26 cellular contexts compared by ENCODE assay signal in the genomic region with DNA sequence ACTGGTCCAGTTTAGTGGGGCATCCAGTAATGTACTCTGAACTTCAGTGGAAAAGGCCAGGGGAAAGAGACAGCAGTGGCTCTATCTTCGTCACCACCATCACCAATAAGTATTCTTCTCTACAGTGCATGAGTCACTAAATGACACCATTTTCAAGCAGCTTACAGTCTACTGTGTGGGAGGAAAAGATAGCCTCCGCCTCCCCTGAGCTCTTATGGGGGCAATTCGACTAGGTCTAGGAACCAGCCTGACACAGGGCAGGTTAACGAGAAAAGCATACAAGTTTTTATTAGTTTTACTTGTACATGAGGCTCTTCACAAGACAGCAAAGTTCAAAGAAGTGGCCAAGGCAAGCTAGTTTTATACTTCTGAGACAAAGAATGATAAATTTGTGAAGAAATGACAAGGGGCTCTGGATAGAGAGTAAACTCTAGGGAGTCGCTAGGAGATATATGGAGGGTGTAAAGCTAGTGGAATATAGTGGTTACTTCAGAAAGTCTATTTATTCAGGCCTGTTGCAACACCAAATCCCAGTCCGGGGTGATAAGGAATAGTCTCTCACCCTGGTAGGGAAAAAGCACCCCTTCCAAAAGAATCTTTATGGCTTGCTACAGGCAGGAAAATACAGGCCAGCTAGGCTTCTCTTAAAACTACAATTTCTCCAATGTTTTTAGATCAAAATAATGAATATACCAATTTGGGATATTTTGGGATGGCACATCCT. TPM values are rescaled to one million over a fixed set of nuclear protein-coding genes. Genes with fewer than 3 reads are reported as not detected.
DNase-seq lines count a peak whose midpoint lies in the region; ATAC-seq, FAIRE-seq and TF ChIP-seq lines count a peak whose summit lies in the region.
"Had no signal": no experiment of that assay in that cellular context is flagged by ENCODE, and none has a peak within 500 bp of the region (broad histone marks: within the 10 kb centered on the region; RNA-seq: fewer than 3 reads in every experiment).

No MANE protein-coding gene starts in this region.

- TF ChIP-seq CTCF in fibroblast of pulmonary artery (IDR thresholded peaks at IDR 0.05; ENCODE audit: low read length, missing control alignments) (no peak), neural progenitor cell (IDR thresholded peaks at IDR 0.05) (no peak)

- H3K4me1 Mint-ChIP-seq in neural progenitor cell, result peaks cover 51% of the 10 kb centered on the region
- H3K4me1 Mint-ChIP-seq: central memory CD8-positive, alpha-beta T cell had no signal

- DNase-seq in ELR (ENCODE audit: low read depth), result peak; percentile 25
- peak; percentile 17 for DNase-seq in fibroblast of pulmonary artery (ENCODE audit: low read depth)
- no peak for DNase-seq in neural progenitor cell (ENCODE audit: low spot score)
- DNase-seq in GM12891 (ENCODE audit: insufficient read length, low spot score), result no peak
- no peak for DNase-seq in HK-2 (ENCODE audit: unreplicated experiment)
- DNase-seq: activated CD4-positive, alpha-beta T cell treated with anti-CD3 and anti-CD28 coated beads for 48 hours; activated naive CD4-positive, alpha-beta T cell treated with anti-CD3 and anti-CD28 coated beads for 36 hours; activated T-cell treated with anti-CD3 and anti-CD28 coated beads, Interleukin-2, amount 50 U/mL, for 4 hours; HFFc6; Kasumi-1; NCI-H1092; NCI-H187 treated with DMSO at 0.1 percent for 48 hours; NCI-H226; NCI-H82; RPMI8226; stimulated activated CD8-positive, alpha-beta memory T cell treated with anti-CD3 and anti-CD28 coated beads, Interleukin-4, amount 100 ng/mL, for 48 hours; trophoblast cell had no signal

- no peaks in the 10 kb centered on the region for H3K9me3 ChIP-seq in neural progenitor cell (ENCODE audit: low read depth)

- no peak overlapping the region for H3K4me2 ChIP-seq in neural progenitor cell

- H3K36me3 Mint-ChIP-seq in neural progenitor cell, result peaks cover 2% of the 10 kb centered on the region

- ATAC-seq in esophagus mucosa (no peak), GM18907 (IDR thresholded peaks at IDR 0.05; ENCODE audit: unreplicated experiment) (no peak)
- ATAC-seq: activated T-cell treated with anti-CD3 and anti-CD28 coated beads, Interleukin-2, amount 50 U/mL, for 4 hours had no signal

- H3K4me3 ChIP-seq in fibroblast of pulmonary artery (replicated peaks; ENCODE audit: low read depth, low read length), result no peak overlapping the region
- H3K4me3 ChIP-seq in neural progenitor cell, result no peak overlapping the region
- H3K4me3 ChIP-seq: SK-N-MC had no signal

- peaks cover 35% of the 10 kb centered on the region for H3K4me1 ChIP-seq in neural progenitor cell

- FAIRE-seq in GM12891 (lab: Jason Lieb, UNC), result no peak
- FAIRE-seq: D721Med, endothelial cell of umbilical vein had no signal

- H3K79me2 ChIP-seq in neural progenitor cell (ENCODE audit: low read depth), result no peaks in the 10 kb centered on the region

- peaks cover 33% of the 10 kb centered on the region for H4K20me1 ChIP-seq in neural progenitor cell (ENCODE audit: low read depth)

- no peak overlapping the region for H3K9ac ChIP-seq in neural progenitor cell

- H3K4me3 Mint-ChIP-seq in neural progenitor cell, result no peak overlapping the region
- H3K4me3 Mint-ChIP-seq: activated naive CD4-positive, alpha-beta T cell treated with anti-CD3 and anti-CD28 coated beads for 36 hours; activated T-cell treated with anti-CD3 and anti-CD28 coated beads, Interleukin-2, amount 50 U/mL, for 4 hours; central memory CD8-positive, alpha-beta T cell; HFFc6; neural crest cell; T-helper 1 cell treated with Interleukin-12 subunit alpha and Interleukin-12 subunit beta and Interleukin-4 antibody, amounts not matched to agents 30 μg/mL and 1 μg/mL, for 36 hours had no signal

- no peak for TF ChIP-seq POLR2A in GM12891 (IDR thresholded peaks at IDR 0.05; ENCODE audit: low read depth, low read length)

- H3K27ac Mint-ChIP-seq in neural progenitor cell, result peak overlapping the region; percentile 10
- H3K27ac Mint-ChIP-seq: activated naive CD4-positive, alpha-beta T cell treated with anti-CD3 and anti-CD28 coated beads for 36 hours; HFFc6; T-helper 1 cell treated with Interleukin-12 subunit alpha and Interleukin-12 subunit beta and Interleukin-4 antibody, amounts not matched to agents 30 μg/mL and 1 μg/mL, for 36 hours had no signal

- no peaks in the 10 kb centered on the region for H3K36me3 ChIP-seq in neural progenitor cell

- no peaks in the 10 kb centered on the region for H3K27me3 ChIP-seq in neural progenitor cell

- H3K27me3 Mint-ChIP-seq in neural progenitor cell (ENCODE audit: insufficient read depth, low read depth), result peaks cover 2% of the 10 kb centered on the region
- H3K27me3 Mint-ChIP-seq: central memory CD8-positive, alpha-beta T cell had no signal

- no peak overlapping the region for H2AFZ ChIP-seq in neural progenitor cell (replicated peaks)

- H3F3A ChIP-seq in neural progenitor cell (ENCODE audit: low read depth), result peaks cover 16% of the 10 kb centered on the region

- no peaks in the 10 kb centered on the region for H3K9me3 Mint-ChIP-seq in neural progenitor cell
- H3K9me3 Mint-ChIP-seq: activated naive CD4-positive, alpha-beta T cell treated with anti-CD3 and anti-CD28 coated beads for 36 hours; activated T-cell treated with anti-CD3 and anti-CD28 coated beads, Interleukin-2, amount 50 U/mL, for 4 hours; central memory CD8-positive, alpha-beta T cell; HFFc6; neural crest cell; T-helper 1 cell treated with Interleukin-12 subunit alpha and Interleukin-12 subunit beta and Interleukin-4 antibody, amounts not matched to agents 30 μg/mL and 1 μg/mL, for 36 hours had no signal

- H3K27ac ChIP-seq in angular gyrus (ENCODE audit: low read depth, low read length), result peak overlapping the region; percentile 62
- H3K27ac ChIP-seq in neural progenitor cell, result no peak overlapping the region
- H3K27ac ChIP-seq: SK-N-MC had no signal

TF ChIP-seq in GM12891, 5 proteins besides CTCF, POLR2A, EP300 and RAD21:
- TF ChIP-seq PAX5 (IDR thresholded peaks at IDR 0.05; ENCODE audit: insufficient read depth, low read length, severe bottlenecking) (no peak), POU2F2 (IDR thresholded peaks at IDR 0.05; ENCODE audit: low read depth, low read length) (no peak), SPI1 (IDR thresholded peaks at IDR 0.05; ENCODE audit: low read depth, low read length) (no peak), TAF1 (IDR thresholded peaks at IDR 0.05; ENCODE audit: low read depth, low read length) (no peak), POLR2AphosphoS5 (IDR thresholded peaks at IDR 0.05; ENCODE audit: low read depth, low read length) (no peak)

RNA-seq across cellular contexts. Expression of a gene that starts 49.7 kb away (rescaled TPM):
- total RNA-seq in neural progenitor cell (ENCODE audit: low replicate concordance) (34.5 and 36.9 TPM in 2 replicates), esophagus mucosa (1.9 TPM)
- polyA plus RNA-seq in GM12891 (2012; ENCODE audit: low read depth, missing spikeins), result 0.09 TPM

Comparison
In these comparisons a context has a peak if more than half of its experiments do, and no peak if none do; other contexts are left out.
1. DNase-seq: peak in ELR (single experiment) and fibroblast of pulmonary artery (single experiment); none in neural progenitor cell (single experiment), GM12891 (single experiment) and HK-2 (single experiment).
2. RNA of a gene that starts 49.7 kb away (total RNA-seq): 34.5 to 36.9 TPM in neural progenitor cell; 1.9 TPM in esophagus mucosa (single experiment); every median in the first group is over 10 times any median in the second.